21 cellular contexts compared by ENCODE assay signal in the genomic region with DNA sequence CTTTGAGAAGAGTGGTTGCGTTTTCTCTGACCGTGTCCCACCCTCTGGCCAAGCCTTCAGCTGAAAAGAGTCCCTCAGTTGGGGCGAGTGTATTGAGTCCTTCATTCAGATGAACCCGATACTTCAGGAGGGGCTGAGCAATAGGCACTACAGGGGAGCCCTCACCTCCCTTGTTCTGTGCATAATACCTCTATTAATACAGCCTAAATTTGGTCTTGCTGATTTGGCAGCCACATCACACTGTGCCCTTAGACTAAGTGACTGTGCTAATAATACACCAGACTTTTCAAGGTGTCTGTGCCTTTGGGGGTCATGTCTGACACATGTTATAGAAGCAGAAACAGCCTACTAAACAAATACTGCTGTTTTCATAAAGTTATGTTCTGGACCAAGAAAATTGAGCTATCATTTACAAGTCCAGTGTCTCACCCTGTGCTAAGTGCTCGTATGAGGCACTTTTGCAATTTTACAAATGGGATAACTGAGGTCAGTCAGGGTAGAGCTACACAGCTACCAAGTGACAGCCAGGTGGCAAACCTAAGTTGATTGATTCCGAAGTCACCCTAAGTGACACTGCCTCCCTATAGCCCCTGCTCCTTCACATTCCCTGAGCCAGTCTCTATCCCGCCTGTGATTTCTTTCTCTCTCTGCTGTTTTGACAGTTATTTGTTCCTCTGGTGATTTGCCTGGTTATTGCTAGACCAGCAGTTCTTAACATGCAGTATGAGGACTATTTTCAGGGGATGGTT. TPM values are rescaled to one million over a fixed set of nuclear protein-coding genes. Genes with fewer than 3 reads are reported as not detected.
A peak's percentile ranks its signal among the peaks of the same experiment; 100 is the strongest.
DNase-seq lines count a peak whose midpoint lies in the region; ATAC-seq and TF ChIP-seq lines count a peak whose summit lies in the region.
"Had no signal": no experiment of that assay in that cellular context is flagged by ENCODE, and none has a peak within 500 bp of the region (broad histone marks: within the 10 kb centered on the region; RNA-seq: fewer than 3 reads in every experiment).

No MANE protein-coding gene starts in this region.

- no peak for DNase-seq in activated naive CD4-positive, alpha-beta T cell treated with anti-CD3 and anti-CD28 coated beads, Interleukin-2, amount 10 ng/mL, durations not matched to agents 7 days and 5 days
- no peak for DNase-seq in HCT116 (ENCODE audit: low read depth, low spot score)
- no peak for DNase-seq in dorsolateral prefrontal cortex
- DNase-seq in psoas muscle: no peak
- no peak for DNase-seq in stimulated activated CD4-positive, alpha-beta T cell treated with anti-CD3 and anti-CD28 coated beads, Interleukin-2, amount 100 ng/mL, for 24 hours
- DNase-seq in G401 (ENCODE audit: low spot score): no peak
- DNase-seq in HT-29 (ENCODE audit: low spot score): no peak
- DNase-seq: activated CD4-positive, alpha-beta T cell treated with anti-CD3 and anti-CD28 coated beads, Interleukin-2, amount 50 U/mL, for 4 hours; activated CD8-positive, alpha-beta memory T cell treated with anti-CD3 and anti-CD28 coated beads, Interleukin-2, amount 50 U/mL, for 48 hours; activated naive CD4-positive, alpha-beta T cell; aorta; central memory CD4-positive, alpha-beta T cell; heart right ventricle; NCI-H1105; NCI-H2029; stimulated activated CD4-positive, alpha-beta T cell treated with anti-CD3 and anti-CD28 coated beads, Interleukin-4, amount 100 ng/mL, for 1 hour; stimulated activated naive CD8-positive, alpha-beta T cell treated with anti-CD3 and anti-CD28 coated beads, Interleukin-15, Interleukin-2, amounts not matched to agents 100 U/mL and 50 U/mL, for 24 hours; tibial artery had no signal

- POLR2A ChIA-PET in HCT116 (lab: Charles Lee): no interaction called here

- H3K4me3 Mint-ChIP-seq in activated naive CD4-positive, alpha-beta T cell treated with anti-CD3 and anti-CD28 coated beads, Interleukin-2, amount 50 U/mL, for 24 hours: no peak overlapping the region
- no peak overlapping the region for H3K4me3 Mint-ChIP-seq in activated naive CD4-positive, alpha-beta T cell treated with anti-CD3 and anti-CD28 coated beads, Interleukin-2, amount 10 ng/mL, durations not matched to agents 7 days and 5 days

- 81 to 87% (median 85%) methylated on average over 7 of the region's 7 CpGs for WGBS in psoas muscle, 3 donors

- TF ChIP-seq RAD21 in HCT116 (IDR thresholded peaks at IDR 0.05; ENCODE audit: low read depth): no peak

- H3K4me1 ChIP-seq in HCT116 (ENCODE audit: control insufficient read depth in 1 of 2, insufficient read depth in 2 of 2, low read length in 2 of 2) (peaks cover 3 to 18% of the 10 kb centered on the region in 2 experiments; a peak in 3 of 4 replicates), psoas muscle (peaks cover 18% of the 10 kb centered on the region)
- H3K4me1 ChIP-seq: BLaER1, SJSA1 had no signal

- ATAC-seq in HCT116 (no peak), psoas muscle (peak in 1 of 4 donors; percentile 17)
- ATAC-seq: stimulated activated naive CD8-positive, alpha-beta T cell treated with anti-CD3 and anti-CD28 coated beads, Interleukin-15, Interleukin-2, amounts not matched to agents 100 U/mL and 50 U/mL, for 24 hours had no signal

- H3K4me2 ChIP-seq in HCT116 (ENCODE audit: low read length): no peak overlapping the region
- H3K4me2 ChIP-seq: BLaER1 had no signal

- no TSS peak for BruUV-seq in HCT116 (replicated peaks; lab: Mats Ljungman, UMichigan)

- CTCF ChIA-PET in activated naive CD4-positive, alpha-beta T cell treated with anti-CD3 and anti-CD28 coated beads, Interleukin-2, amount 10 ng/mL, durations not matched to agents 7 days and 5 days (lab: Charles Lee): interaction anchor here (1.3 to 1.8 kb wide), 2 partner anchors 56 to 57 kb away, joined by 3 to 5 read pairs; partner anchors contain the start of gene RAD23B
- CTCF ChIA-PET in HCT116 (lab: Charles Lee): no interaction called here

- no peaks in the 10 kb centered on the region for H3K9me2 ChIP-seq in HCT116 (ENCODE audit: insufficient read depth)

- H3K27ac Mint-ChIP-seq in activated naive CD4-positive, alpha-beta T cell treated with anti-CD3 and anti-CD28 coated beads, Interleukin-2, amount 50 U/mL, for 24 hours: peak overlapping the region; percentile 60
- no peak overlapping the region for H3K27ac Mint-ChIP-seq in activated naive CD4-positive, alpha-beta T cell treated with anti-CD3 and anti-CD28 coated beads, Interleukin-2, amount 10 ng/mL, durations not matched to agents 7 days and 5 days

- H3K36me3 ChIP-seq in HCT116 (ENCODE audit: control insufficient read depth in 1 of 2, insufficient read depth in 2 of 2, low read length in 2 of 2) (peaks cover 17 to 64% of the 10 kb centered on the region in 2 experiments; a peak in 3 of 4 replicates), psoas muscle (ENCODE audit: insufficient read depth in 1 of 2, low read depth in 1 of 2) (peaks cover 0 to 17% of the 10 kb centered on the region in 2 donors)

- no peak overlapping the region for H2AFZ ChIP-seq in HCT116 (ENCODE audit: low read depth, low read length, poor library complexity, severe bottlenecking)

- no peaks in the 10 kb centered on the region for H3K27me3 Mint-ChIP-seq in activated naive CD4-positive, alpha-beta T cell treated with anti-CD3 and anti-CD28 coated beads, Interleukin-2, amount 50 U/mL, for 24 hours
- H3K27me3 Mint-ChIP-seq in activated naive CD4-positive, alpha-beta T cell treated with anti-CD3 and anti-CD28 coated beads, Interleukin-2, amount 10 ng/mL, durations not matched to agents 7 days and 5 days: no peaks in the 10 kb centered on the region

- no peaks in the 10 kb centered on the region; the same call in 1 of the 2 replicates for H4K20me1 ChIP-seq in HCT116 (ENCODE audit: insufficient read depth)

- H3K4me3 ChIP-seq in HCT116 (replicated peaks in 1 of 2; ENCODE audit: low read depth in 1 of 2, low read length in 2 of 2) (no peak overlapping the region), dorsolateral prefrontal cortex (no peak overlapping the region), psoas muscle (no peak overlapping the region)
- H3K4me3 ChIP-seq: BLaER1, heart right ventricle, SJSA1, tibial artery had no signal

- in situ Hi-C loops in G401 (cut with HindIII; ENCODE audit: low sequenced_read_pairs): no loop called here

- peaks cover 2% of the 10 kb centered on the region for H3K36me3 Mint-ChIP-seq in activated naive CD4-positive, alpha-beta T cell treated with anti-CD3 and anti-CD28 coated beads, Interleukin-2, amount 50 U/mL, for 24 hours
- peaks cover 13% of the 10 kb centered on the region for H3K36me3 Mint-ChIP-seq in activated naive CD4-positive, alpha-beta T cell treated with anti-CD3 and anti-CD28 coated beads, Interleukin-2, amount 10 ng/mL, durations not matched to agents 7 days and 5 days

- H3K4me1 Mint-ChIP-seq in activated naive CD4-positive, alpha-beta T cell treated with anti-CD3 and anti-CD28 coated beads, Interleukin-2, amount 50 U/mL, for 24 hours: peaks cover 5% of the 10 kb centered on the region
- peaks cover 2% of the 10 kb centered on the region for H3K4me1 Mint-ChIP-seq in activated naive CD4-positive, alpha-beta T cell treated with anti-CD3 and anti-CD28 coated beads, Interleukin-2, amount 10 ng/mL, durations not matched to agents 7 days and 5 days

- H3K9ac ChIP-seq in HCT116 (ENCODE audit: low read length): no peak overlapping the region
- H3K9ac ChIP-seq: BLaER1 had no signal

- H3K79me2 ChIP-seq in HCT116 (ENCODE audit: insufficient read depth, low read length): peaks cover 38% of the 10 kb centered on the region

- intact Hi-C loops in HCT116 (cut with micrococcal nuclease) (no loop called here), dorsolateral prefrontal cortex (cut with DNase I) (loop anchor here (5.0 kb wide), 3 partner anchors 52 to 97 kb away; partner anchors contain the start of gene RAD23B (in 1 of the 2)), psoas muscle (cut with DNase I) (loop anchor here (5.0 to 10.0 kb wide), 2 partner anchors 52 to 54 kb away; partner anchors contain the start of gene RAD23B (in 1 of the 2))

- H3K27me3 ChIP-seq in HCT116 (ENCODE audit: insufficient read depth, low read length) (no peaks in the 10 kb centered on the region), dorsolateral prefrontal cortex (no peaks in the 10 kb centered on the region), psoas muscle (ENCODE audit: insufficient read depth in 3 of 3, low read length in 2 of 3) (no peaks in the 10 kb centered on the region)
- H3K27me3 ChIP-seq: BLaER1, heart right ventricle, SJSA1, tibial artery had no signal

- TF ChIP-seq CTCF in HCT116 (IDR thresholded peaks at IDR 0.05 in 2 of 3, conservative IDR thresholded peaks at IDR 0.05 in 1 of 3; ENCODE audit: borderline replicate concordance in 1 of 3, insufficient read depth in 1 of 3, low read depth in 2 of 3, low read length in 2 of 3) (no peak), dorsolateral prefrontal cortex (IDR thresholded peaks at IDR 0.05 in 54 of 56, conservative IDR thresholded peaks at IDR 0.05 in 2 of 56; ENCODE audit: low read depth in 1 of 56, partially characterized antibody in 56 of 56) (no peak), psoas muscle (IDR thresholded peaks at IDR 0.05) (no peak)

- H3K9me3 ChIP-seq in HCT116 (ENCODE audit: control insufficient read depth in 1 of 2, insufficient read depth in 1 of 2, low read depth in 1 of 2, low read length in 2 of 2): no peaks in the 10 kb centered on the region
- no peaks in the 10 kb centered on the region for H3K9me3 ChIP-seq in psoas muscle
- H3K9me3 ChIP-seq: BLaER1, heart right ventricle, SJSA1, tibial artery had no signal

- RAD21 ChIA-PET in HCT116 (lab: Charles Lee; ENCODE audit: low non-redundant PET in 1 of 2, low total read pairs in 2 of 2, uncharacterized antibody in 2 of 2, unreplicated experiment in 2 of 2): no interaction called here

- H3K27ac ChIP-seq in HCT116 (ENCODE audit: low read depth, low read length) (no peak overlapping the region), dorsolateral prefrontal cortex (peak overlapping the region in 44 of 59 donors; percentile 1 to 83 (median 59)), psoas muscle (peak overlapping the region; percentile 65)
- H3K27ac ChIP-seq: BLaER1, heart right ventricle, SJSA1, tibial artery had no signal

- no peaks in the 10 kb centered on the region for H3K9me3 Mint-ChIP-seq in activated naive CD4-positive, alpha-beta T cell treated with anti-CD3 and anti-CD28 coated beads, Interleukin-2, amount 50 U/mL, for 24 hours
- H3K9me3 Mint-ChIP-seq in activated naive CD4-positive, alpha-beta T cell treated with anti-CD3 and anti-CD28 coated beads, Interleukin-2, amount 10 ng/mL, durations not matched to agents 7 days and 5 days: no peaks in the 10 kb centered on the region

- no peak for TF ChIP-seq POLR2A in HCT116 (IDR thresholded peaks at IDR 0.05; ENCODE audit: borderline replicate concordance, extremely low read depth, insufficient read depth, insufficient read length)

TF ChIP-seq in HCT116, 20 proteins besides CTCF, POLR2A, EP300 and RAD21 (continues in another document):
- TF ChIP-seq EZH2 (IDR thresholded peaks at IDR 0.05) (no peak), EZH2phosphoT487 (IDR thresholded peaks at IDR 0.05; ENCODE audit: borderline replicate concordance) (no peak)

RNA-seq across cellular contexts. Expression of gene RAD23B, which starts 56.0 kb away (rescaled TPM):
- 251 TPM for total RNA-seq in HCT116 (2021; ENCODE audit: unreplicated experiment)
- 113 and 123 TPM in 2 replicates for polyA plus RNA-seq in HCT116 (2012)
- 100 to 1,000 TPM in 30 of 120 experiments, 10 to 100 TPM in 90; 67.9 to 114 (median 93.7) TPM for total RNA-seq in dorsolateral prefrontal cortex
- 100 to 1,000 TPM; 175 to 258 (median 233) TPM for total RNA-seq in psoas muscle
- 100 to 1,000 TPM; 126 to 283 (median 135) TPM for polyA plus RNA-seq in psoas muscle
- 129 and 208 TPM in 2 replicates for total RNA-seq in G401 (2014; rRNA removed; shearing (Covaris generic))
- total RNA-seq in HT-29 (2014; rRNA removed; shearing (Covaris generic)): 69.9 and 76.8 TPM in 2 replicates
